ENCODE assay signal across 21 cellular contexts in genomic region chr15:29826908-29827307, GRCh38. TPM values are rescaled to one million over a fixed set of nuclear protein-coding genes. Genes with fewer than 3 reads are reported as not detected.
A peak's percentile ranks its signal among the peaks of the same experiment; 100 is the strongest.
DNase-seq lines count a peak whose midpoint lies in the region; ATAC-seq and TF ChIP-seq lines count a peak whose summit lies in the region.
"Had no signal": no experiment of that assay in that cellular context is flagged by ENCODE, and none has a peak within 500 bp of the region (broad histone marks: within the 10 kb centered on the region; RNA-seq: fewer than 3 reads in every experiment).

No MANE protein-coding gene starts in this region.

- H3K9ac ChIP-seq in MM.1S (ENCODE audit: low read length) (no peak overlapping the region), smooth muscle cell (ENCODE audit: low read depth) (no peak overlapping the region)
- H3K9ac ChIP-seq: GM23248 had no signal

- H3K79me2 ChIP-seq in MM.1S (ENCODE audit: low read length) (no peaks in the 10 kb centered on the region), smooth muscle cell (ENCODE audit: low read depth) (no peaks in the 10 kb centered on the region)

- H3K4me3 ChIP-seq in heart left ventricle (no peak overlapping the region), MM.1S (ENCODE audit: low read length) (no peak overlapping the region), smooth muscle cell (no peak overlapping the region), esophagus muscularis mucosa (no peak overlapping the region)
- H3K4me3 ChIP-seq: GM23248 had no signal

- ATAC-seq in heart left ventricle (no peak), GM21381 (IDR thresholded peaks at IDR 0.05; ENCODE audit: unreplicated experiment) (no peak)

- H3K9me2 ChIP-seq in MM.1S (replicated peaks; ENCODE audit: insufficient read depth, low read length), result no peaks in the 10 kb centered on the region

- H2AFZ ChIP-seq in MM.1S (ENCODE audit: low read length) (no peak overlapping the region), smooth muscle cell (ENCODE audit: low read depth) (peak overlapping the region; percentile 83)
- H2AFZ ChIP-seq: GM23248 had no signal

- no peak for TF ChIP-seq EP300 in esophagus muscularis mucosa (IDR thresholded peaks at IDR 0.05)

- TF ChIP-seq CTCF in heart left ventricle (IDR thresholded peaks at IDR 0.05), result no peak
- no peak for TF ChIP-seq CTCF in MM.1S (IDR thresholded peaks at IDR 0.05; ENCODE audit: low read length)
- TF ChIP-seq CTCF in smooth muscle cell (IDR thresholded peaks at IDR 0.05; ENCODE audit: borderline replicate concordance, insufficient read depth, poor library complexity, severe bottlenecking), result no peak
- no peak for TF ChIP-seq CTCF in esophagus muscularis mucosa (IDR thresholded peaks at IDR 0.05)

- DNase-seq in heart left ventricle (no peak), cardiac septum (ENCODE audit: low spot score) (no peak), MM.1S (peak; percentile 27), myocyte (ENCODE audit: low read depth) (peak; percentile 32), smooth muscle cell (lab: John Stamatoyannopoulos, UW; ENCODE audit: unreplicated experiment) (no peak), activated gamma-delta T cell (lab: John Stamatoyannopoulos, UW) (no peak), esophagus muscularis mucosa (ENCODE audit: extremely low spot score) (no peak)
- DNase-seq: Calu3; CD8-positive, alpha-beta memory T cell; DMS153; GM23248; HCEC 1CT; Karpas-422; NCI-H1694; NCI-H2081; NCI-H2171; NCI-H524 treated with DMSO at 0.1 percent for 48 hours; OCI-M1; SHP77 treated with DMSO at 0.1 percent for 48 hours had no signal

- H4K20me1 ChIP-seq in MM.1S (ENCODE audit: insufficient read depth, low read length), result peaks cover 9% of the 10 kb centered on the region; the same call in 1 of the 2 replicates
- H4K20me1 ChIP-seq in smooth muscle cell (ENCODE audit: low read depth), result no peaks in the 10 kb centered on the region

- intact Hi-C loops in heart left ventricle (cut with DNase I), result no loop called here
- intact Hi-C loops in cardiac septum (cut with DNase I), result no loop called here
- intact Hi-C loops in esophagus muscularis mucosa (cut with DNase I), result no loop called here

- peak overlapping the region in 7 of 12 donors; percentile 6 to 43 (median 20) for H3K27ac ChIP-seq in heart left ventricle
- H3K27ac ChIP-seq in MM.1S (ENCODE audit: low read length), result no peak overlapping the region
- H3K27ac ChIP-seq in smooth muscle cell (ENCODE audit: low read depth), result no peak overlapping the region
- no peak overlapping the region for H3K27ac ChIP-seq in esophagus muscularis mucosa (replicated peaks in 1 of 4)
- H3K27ac ChIP-seq: C4-2B, GM23248 had no signal

- H3K36me3 ChIP-seq in heart left ventricle (no peaks in the 10 kb centered on the region), MM.1S (replicated peaks; ENCODE audit: insufficient read depth, low read length) (no peaks in the 10 kb centered on the region), smooth muscle cell (ENCODE audit: low read depth) (no peaks in the 10 kb centered on the region), esophagus muscularis mucosa (no peaks in the 10 kb centered on the region)

- H3K4me2 ChIP-seq in MM.1S (ENCODE audit: low read depth, low read length), result peak overlapping the region; percentile 43
- no peak overlapping the region for H3K4me2 ChIP-seq in smooth muscle cell

- H3K4me1 ChIP-seq in heart left ventricle (peaks cover 2 to 52% (median 24%) of the 10 kb centered on the region in 12 donors), MM.1S (ENCODE audit: low read length) (peaks cover 26% of the 10 kb centered on the region), smooth muscle cell (ENCODE audit: low read depth) (peaks cover 11% of the 10 kb centered on the region), esophagus muscularis mucosa (peaks cover 5 to 13% (median 7%) of the 10 kb centered on the region in 4 donors)

- H3F3A ChIP-seq in MM.1S (ENCODE audit: insufficient read depth, low read length), result peaks cover 19% of the 10 kb centered on the region
- H3F3A ChIP-seq in smooth muscle cell (ENCODE audit: low read depth), result peaks cover 6% of the 10 kb centered on the region

- no peaks in the 10 kb centered on the region for H3K9me3 ChIP-seq in heart left ventricle
- no peaks in the 10 kb centered on the region for H3K9me3 ChIP-seq in MM.1S (replicated peaks; ENCODE audit: insufficient read depth, low read length)
- no peaks in the 10 kb centered on the region for H3K9me3 ChIP-seq in smooth muscle cell (replicated peaks; ENCODE audit: low read depth)
- H3K9me3 ChIP-seq in esophagus muscularis mucosa, result no peaks in the 10 kb centered on the region

- peaks cover 0 to 27% (median 0%) of the 10 kb centered on the region in 9 donors for H3K27me3 ChIP-seq in heart left ventricle
- H3K27me3 ChIP-seq in MM.1S (replicated peaks; ENCODE audit: insufficient read depth, low read length), result peaks cover 88% of the 10 kb centered on the region
- no peaks in the 10 kb centered on the region for H3K27me3 ChIP-seq in smooth muscle cell (ENCODE audit: low read depth)
- no peaks in the 10 kb centered on the region for H3K27me3 ChIP-seq in esophagus muscularis mucosa

- 86 to 90% (median 88%) methylated on average over 4 to 5 of the region's 5 CpGs for WGBS in heart left ventricle, 4 donors
- 95% methylated on average over 5 of the region's 5 CpGs for WGBS in smooth muscle cell (ENCODE audit: low lambda C conversion rate)
- WGBS in esophagus muscularis mucosa, result 100% methylated on average over 3 of the region's 5 CpGs

- TF ChIP-seq POLR2A in heart left ventricle (IDR thresholded peaks at IDR 0.05) (no peak), esophagus muscularis mucosa (IDR thresholded peaks at IDR 0.05; ENCODE audit: low read depth) (no peak)

RNA-seq across cellular contexts. Expression of gene TJP1, which starts 4.6 kb away (rescaled TPM):
- total RNA-seq in heart left ventricle (100 to 1,000 TPM in 6 of 9 donors, 10 to 100 TPM in 3; 89.4 to 159 (median 112) TPM), cardiac septum (138 TPM), myocyte (37.8 and 43.0 TPM in 2 replicates), smooth muscle cell (73.1 and 89.6 TPM in 2 replicates), esophagus muscularis mucosa (100 to 1,000 TPM in 1 of 4 donors, 10 to 100 TPM in 3; 69.4 to 108 (median 90.2) TPM)
- polyA plus RNA-seq in heart left ventricle (10 to 100 TPM; 26.8 to 41.8 TPM), smooth muscle cell (28.4 and 48.0 TPM in 2 replicates)
- polyA plus RNA-seq in myocyte (2012), result 27.0 TPM
- total RNA-seq: CD8-positive, alpha-beta memory T cell had no signal
- polyA plus RNA-seq: CD8-positive, alpha-beta memory T cell had no signal

Comparison
In these comparisons a context has a peak if more than half of its experiments do, and no peak if none do; other contexts are left out.
1. DNase-seq: peak in MM.1S (single experiment) and myocyte (single experiment); none in heart left ventricle (0 of 5), cardiac septum (single experiment), smooth muscle cell (single experiment), activated gamma-delta T cell (single experiment) and esophagus muscularis mucosa (single experiment).
2. H3K27ac ChIP-seq: peak in heart left ventricle (7 of 12); none in MM.1S (single experiment), smooth muscle cell (single experiment) and esophagus muscularis mucosa (0 of 4).